In genomic region chr2:95346236-95346737, GRCh38 we compare ENCODE assay signal across 8 cellular contexts. TPM values are rescaled to one million over a fixed set of nuclear protein-coding genes. Genes with fewer than 3 reads are reported as not detected.
DNase-seq lines count a peak whose midpoint lies in the region; ATAC-seq, FAIRE-seq and TF ChIP-seq lines count a peak whose summit lies in the region.

No MANE protein-coding gene starts in this region.

- DNase-seq in SK-N-SH (peak; percentile 68), frontal cortex (ENCODE audit: low spot score in 2 of 2) (peak; percentile 79 to 84), pancreas (peak; percentile 49 to 85 (median 70)), GF-D8 (lab: John Stamatoyannopoulos, UW) (no peak)

- H3F3A ChIP-seq in SK-N-SH (replicated peaks; ENCODE audit: insufficient read depth) = no peaks in the 10 kb centered on the region

- TF ChIP-seq CTCF in SK-N-SH (IDR thresholded peaks at IDR 0.05) = no peak
- TF ChIP-seq CTCF in pancreas (IDR thresholded peaks at IDR 0.05) = no peak

- no peaks in the 10 kb centered on the region for H3K79me2 ChIP-seq in ACC112 (ENCODE audit: control insufficient read depth, insufficient read depth, low read length, unreplicated experiment)
- no peaks in the 10 kb centered on the region for H3K79me2 ChIP-seq in SK-N-SH (ENCODE audit: insufficient read depth)

- H3K4me1 ChIP-seq in ACC112 (ENCODE audit: control insufficient read depth, insufficient read depth, low read length, unreplicated experiment) = peaks cover 6% of the 10 kb centered on the region
- peaks cover 4 to 7% of the 10 kb centered on the region in 2 experiments; a peak in 2 of 4 replicates for H3K4me1 ChIP-seq in SK-N-SH (ENCODE audit: control insufficient read depth in 1 of 2, insufficient read depth in 2 of 2, low read depth in 1 of 2, low read length in 1 of 2)
- H3K4me1 ChIP-seq in pancreas = no peaks in the 10 kb centered on the region

- no peaks in the 10 kb centered on the region for H3K27me3 ChIP-seq in ACC112 (ENCODE audit: insufficient read depth, low read length)
- peaks cover 65% of the 10 kb centered on the region for H3K27me3 ChIP-seq in SK-N-SH (ENCODE audit: insufficient read depth)
- no peaks in the 10 kb centered on the region for H3K27me3 ChIP-seq in pancreas

- ATAC-seq in GM21529 (IDR thresholded peaks at IDR 0.05; ENCODE audit: unreplicated experiment) (peak; percentile 24), pancreas (peak; percentile 71 to 84 (median 80)), GM21367 (IDR thresholded peaks at IDR 0.05; ENCODE audit: unreplicated experiment) (no peak), HG03196 (IDR thresholded peaks at IDR 0.05; ENCODE audit: unreplicated experiment) (no peak)

- TF ChIP-seq RAD21 in SK-N-SH (IDR thresholded peaks at IDR 0.05; ENCODE audit: low read length) = no peak

- POLR2A ChIA-PET in SK-N-SH (lab: Yijun Ruan, JAX) = no interaction called here

- H3K36me3 ChIP-seq in ACC112 (ENCODE audit: insufficient read depth, low read length) (no peaks in the 10 kb centered on the region), SK-N-SH (replicated peaks in 1 of 2; ENCODE audit: control insufficient read depth in 1 of 2, insufficient read depth in 2 of 2, low read length in 1 of 2) (no peaks in the 10 kb centered on the region), pancreas (no peaks in the 10 kb centered on the region)

- no peaks in the 10 kb centered on the region for H3K9me2 ChIP-seq in SK-N-SH

- FAIRE-seq in frontal cortex (lab: Jason Lieb, UNC) = no peak
- FAIRE-seq in pancreas (lab: Jason Lieb, UNC) = no peak

- H3K27ac ChIP-seq in ACC112 (ENCODE audit: low read depth, low read length) = peak overlapping the region; percentile 79
- no peak overlapping the region for H3K27ac ChIP-seq in SK-N-SH (ENCODE audit: low read depth in 2 of 2, low read length in 1 of 2)
- H3K27ac ChIP-seq in pancreas = peak overlapping the region in 1 of 4 donors; percentile 50

- H2AFZ ChIP-seq in ACC112 (ENCODE audit: low read length, unreplicated experiment) (peak overlapping the region; percentile 95), SK-N-SH (ENCODE audit: low read depth) (peak overlapping the region; percentile 94; the same call in 1 of the 2 replicates)

- CTCF ChIA-PET in SK-N-SH (lab: Yijun Ruan, JAX) = interaction anchor here (0.7 to 3.6 kb wide), 17 partner anchors 9 to 140 kb away, joined by 3 to 40 read pairs (median 7); no protein-coding TSS in a partner anchor

- no peaks in the 10 kb centered on the region for H4K20me1 ChIP-seq in SK-N-SH (ENCODE audit: insufficient read depth)

- TF ChIP-seq EP300 in SK-N-SH (IDR thresholded peaks at IDR 0.05; ENCODE audit: borderline replicate concordance in 1 of 2, low read depth in 1 of 2, low read length in 1 of 2) = no peak

- WGBS in SK-N-SH (ENCODE audit: low lambda C conversion rate) = 0% methylated on average over 1 of the region's 87 CpGs
- 0% methylated on average over 13 to 87 of the region's 87 CpGs for WGBS in pancreas, 2 donors

- intact Hi-C loops in pancreas (cut with DNase I) = no loop called here

- H3K4me2 ChIP-seq in SK-N-SH = peak overlapping the region; percentile 99

- H3K4me3 ChIP-seq in ACC112 (ENCODE audit: low read depth, low read length) (peak overlapping the region; percentile 93), SK-N-SH (ENCODE audit: low read depth in 2 of 2, low read length in 1 of 2) (peak overlapping the region; percentile 51 to 70), pancreas (peak overlapping the region; percentile 55 to 72 (median 58))

- peak overlapping the region; percentile 44; the same call in 1 of the 2 replicates for H3K9ac ChIP-seq in SK-N-SH

- H3K9me3 ChIP-seq in SK-N-SH (no peaks in the 10 kb centered on the region), pancreas (no peaks in the 10 kb centered on the region)

TF ChIP-seq in SK-N-SH, 30 proteins besides CTCF, POLR2A, EP300 and RAD21:
- TF ChIP-seq MAX (IDR thresholded peaks at IDR 0.05; ENCODE audit: low read depth) (peak; percentile 9; the same call in 1 of the 2 replicates), TAF1 (IDR thresholded peaks at IDR 0.05; ENCODE audit: borderline replicate concordance, low read depth, low read length) (no peak)
TF ChIP-seq in SK-N-SH: peak in this region for 1.

RNA-seq across cellular contexts. Expression of gene KCNIP3, which starts 49.1 kb away (rescaled TPM):
- polyA plus RNA-seq in SK-N-SH (2012; rRNA removed) = 0.97 and 1.6 TPM in 2 replicates
- 0.55 and 0.98 TPM in 2 replicates for polyA plus RNA-seq in SK-N-SH (2012; cell fraction: cytosol; rRNA removed)
- 2.3 and 2.5 TPM in 2 replicates for polyA plus RNA-seq in SK-N-SH (2012; cell fraction: nucleus; rRNA removed)
- 4.9 TPM for total RNA-seq in frontal cortex
- total RNA-seq in pancreas = 1 to 10 TPM; 3.5 to 7.5 (median 3.6) TPM
- polyA plus RNA-seq in pancreas = 1 to 10 TPM; 3.5 to 4.5 TPM

RNA-seq across cellular contexts. Expression of gene FAHD2A, which starts 56.2 kb away (rescaled TPM):
- polyA plus RNA-seq in SK-N-SH (2012; rRNA removed) (40.5 and 48.2 TPM in 2 replicates), pancreas (10 to 100 TPM; 19.0 to 19.8 TPM)
- 23.7 and 31.1 TPM in 2 replicates for polyA plus RNA-seq in SK-N-SH (2012; cell fraction: cytosol; rRNA removed)
- 109 and 128 TPM in 2 replicates for polyA plus RNA-seq in SK-N-SH (2012; cell fraction: nucleus; rRNA removed)
- total RNA-seq in frontal cortex (5.7 TPM), pancreas (10 to 100 TPM; 15.4 to 22.2 (median 17.9) TPM)

Comparison
In these comparisons a context has a peak if more than half of its experiments do, and no peak if none do; other contexts are left out.
1. ATAC-seq: peak in GM21529 (single experiment) and pancreas (4 of 4); none in GM21367 (single experiment) and HG03196 (single experiment).
2. Peak in every context shown above with its lines, with median percentiles within 50 percentile points of each other: H3K4me3 ChIP-seq.